In the genomic region with DNA sequence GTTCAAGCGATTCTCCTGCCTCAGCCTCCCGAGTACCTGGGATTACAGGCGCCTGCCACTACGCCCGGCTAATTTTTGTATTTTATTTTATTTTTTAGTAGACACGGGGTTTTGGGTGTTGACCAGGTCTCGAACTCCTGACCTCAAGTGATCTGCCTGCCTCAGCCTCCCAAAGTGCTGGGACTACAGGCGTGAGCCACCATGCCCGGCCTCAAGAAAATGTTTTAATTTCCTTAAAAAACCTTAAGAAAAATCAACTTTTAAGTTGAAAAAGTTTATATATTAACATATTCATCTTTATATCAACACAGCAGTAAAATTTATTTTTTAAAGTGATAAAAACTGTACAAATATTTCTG, we compare ENCODE assay signal across 10 cellular contexts. TPM values are rescaled to one million over a fixed set of nuclear protein-coding genes. Genes with fewer than 3 reads are reported as not detected.
DNase-seq lines count a peak whose midpoint lies in the region; ATAC-seq and TF ChIP-seq lines count a peak whose summit lies in the region.
"Not testable (repeated sequence)": the region's sequence is repeated elsewhere in the genome, so short reads cannot be mapped to it uniquely, and the experiment has no call there.
"Had no signal": no experiment of that assay in that cellular context is flagged by ENCODE, and none has a peak within 500 bp of the region (broad histone marks: within the 10 kb centered on the region; RNA-seq: fewer than 3 reads in every experiment).

No MANE protein-coding gene starts in this region.

- H3K9ac ChIP-seq in OCI-LY3 (ENCODE audit: low read length) = 0 out of 2 replicates have a peak overlapping the region, but pooled peaks have one; percentile 7
- H3K9ac ChIP-seq in mammary epithelial cell (ENCODE audit: insufficient read depth, low read length); smooth muscle cell (ENCODE audit: low read depth): not testable (repeated sequence)

- H3K4me1 ChIP-seq in OCI-LY3 (ENCODE audit: low read length); mammary epithelial cell (ENCODE audit: insufficient read depth, low read length); heart left ventricle; naive thymus-derived CD4-positive, alpha-beta T cell (ENCODE audit: control insufficient read depth in 2 of 2, insufficient read depth in 2 of 2, low read length in 2 of 2); smooth muscle cell (ENCODE audit: low read depth): not testable (repeated sequence)

- H3K4me3 ChIP-seq in GM12865 (ENCODE audit: low read depth, low read length) (peak overlapping the region; percentile 48), OCI-LY3 (ENCODE audit: low read length) (peak overlapping the region; percentile 55), mammary epithelial cell (replicated peaks in 1 of 3; ENCODE audit: insufficient read depth in 1 of 3, low read depth in 2 of 3, low read length in 3 of 3) (peak overlapping the region; percentile 29 to 33 (median 30)), heart left ventricle (peak overlapping the region in 10 of 12 donors; percentile 69 to 96 (median 86)), smooth muscle cell (peak overlapping the region; percentile 78)
- not testable (repeated sequence) for H3K4me3 ChIP-seq in naive thymus-derived CD4-positive, alpha-beta T cell (ENCODE audit: low read length)

- H3K36me3 ChIP-seq in OCI-LY3 (replicated peaks; ENCODE audit: low read depth, low read length); mammary epithelial cell (ENCODE audit: insufficient read depth, low read length); smooth muscle cell (ENCODE audit: low read depth): not testable (repeated sequence)
- H3K36me3 ChIP-seq in heart left ventricle = peaks cover 0 to 10% (median 0%) of the 10 kb centered on the region in 9 donors
- peaks cover 0 to 14% (median 0%) of the 10 kb centered on the region in 3 experiments for H3K36me3 ChIP-seq in naive thymus-derived CD4-positive, alpha-beta T cell (ENCODE audit: control insufficient read depth in 2 of 3, insufficient read depth in 3 of 3, low read length in 3 of 3)

- H3K27ac ChIP-seq in 22Rv1 (peak overlapping the region; percentile 74), heart left ventricle (peak overlapping the region in 4 of 12 donors; percentile 12 to 62 (median 36))
- not testable (repeated sequence) for H3K27ac ChIP-seq in OCI-LY3 (ENCODE audit: low read length); mammary epithelial cell (ENCODE audit: insufficient read depth, low read depth, low read length); smooth muscle cell (ENCODE audit: low read depth)
- H3K27ac ChIP-seq in naive thymus-derived CD4-positive, alpha-beta T cell (ENCODE audit: low read depth, low read length) = peak overlapping the region; percentile 53

- ATAC-seq in activated CD8-positive, alpha-beta T cell treated with anti-CD3 and anti-CD28 coated beads, Interleukin-2, amount 10 ng/mL, durations not matched to agents 7 days and 5 days; heart left ventricle; naive thymus-derived CD4-positive, alpha-beta T cell: not testable (repeated sequence)

- not testable (repeated sequence) for H3F3A ChIP-seq in smooth muscle cell (ENCODE audit: low read depth)

- H3K79me2 ChIP-seq in OCI-LY3 (ENCODE audit: low read length) = peaks cover 18% of the 10 kb centered on the region
- H3K79me2 ChIP-seq in mammary epithelial cell (ENCODE audit: insufficient read depth, low read length); smooth muscle cell (ENCODE audit: low read depth): not testable (repeated sequence)

- BruUV-seq in mammary epithelial cell (replicated peaks; lab: Mats Ljungman, UMichigan) = not testable (repeated sequence)

- not testable (repeated sequence) for H3K9me3 Mint-ChIP-seq in activated CD8-positive, alpha-beta T cell treated with anti-CD3 and anti-CD28 coated beads, Interleukin-2, amount 10 ng/mL, durations not matched to agents 7 days and 5 days (ENCODE audit: insufficient read depth); naive thymus-derived CD4-positive, alpha-beta T cell

- peak overlapping the region; percentile 94 for H3K27ac Mint-ChIP-seq in activated CD8-positive, alpha-beta T cell treated with anti-CD3 and anti-CD28 coated beads, Interleukin-2, amount 10 ng/mL, durations not matched to agents 7 days and 5 days
- H3K27ac Mint-ChIP-seq in naive thymus-derived CD4-positive, alpha-beta T cell = peak overlapping the region in 8 of 9 donors; percentile 29 to 96 (median 88)

- in situ Hi-C loops in mammary epithelial cell (cut with MboI; ENCODE audit: low sequenced_read_pairs in 2 of 2) = not testable (repeated sequence)

- intact Hi-C loops in mammary epithelial cell (cut with micrococcal nuclease) (loop anchor here (2.0 kb wide), 1 partner anchor 85 kb away; a partner anchor contains a TSS), heart left ventricle (cut with DNase I) (loop anchor here in 3 of 10 donors (1.0 to 5.0 kb wide), 3 partner anchors 84 to 113 kb away; a partner anchor contains a TSS)
- intact Hi-C loops in naive thymus-derived CD4-positive, alpha-beta T cell (cut with micrococcal nuclease) = loop anchor here (1.0 to 5.0 kb wide), 14 partner anchors 85 to 1485 kb away; a partner anchor contains a TSS

- CTCF ChIA-PET in activated CD8-positive, alpha-beta T cell treated with anti-CD3 and anti-CD28 coated beads, Interleukin-2, amount 10 ng/mL, durations not matched to agents 7 days and 5 days (lab: Charles Lee); mammary epithelial cell (lab: Charles Lee; ENCODE audit: low non-redundant PET); naive thymus-derived CD4-positive, alpha-beta T cell (lab: Charles Lee): not testable (repeated sequence)

- 86% methylated on average over 8 of the region's 9 CpGs for WGBS in mammary epithelial cell (ENCODE audit: low coverage, missing lambda C conversion rate)
- 81 to 86% (median 84%) methylated on average over 9 of the region's 9 CpGs for WGBS in heart left ventricle, 4 donors
- WGBS in smooth muscle cell (ENCODE audit: low lambda C conversion rate) = 89% methylated on average over 9 of the region's 9 CpGs

- dilution Hi-C loops in mammary epithelial cell (cut with HindIII; ENCODE audit: low sequenced_read_pairs) = loop anchor here (5.0 kb wide), 1 partner anchor 56 kb away; no protein-coding TSS in a partner anchor

- DNase-seq in GM12865 (ENCODE audit: low read depth); activated CD8-positive, alpha-beta T cell treated with anti-CD3 and anti-CD28 coated beads, Interleukin-2, amount 10 ng/mL, durations not matched to agents 7 days and 5 days; mammary epithelial cell; heart left ventricle; naive thymus-derived CD4-positive, alpha-beta T cell; smooth muscle cell (lab: John Stamatoyannopoulos, UW; ENCODE audit: unreplicated experiment): not testable (repeated sequence)

- H4K20me1 ChIP-seq in OCI-LY3 (ENCODE audit: insufficient read depth, low read length); mammary epithelial cell (ENCODE audit: insufficient read depth, low read length); smooth muscle cell (ENCODE audit: low read depth): not testable (repeated sequence)

- H2AFZ ChIP-seq in OCI-LY3 (ENCODE audit: low read depth, low read length) (peak overlapping the region; percentile 78; the same call in 1 of the 2 replicates), smooth muscle cell (ENCODE audit: low read depth) (peak overlapping the region; percentile 72)
- not testable (repeated sequence) for H2AFZ ChIP-seq in mammary epithelial cell (ENCODE audit: low read depth, low read length)

- not testable (repeated sequence) for H3K27me3 Mint-ChIP-seq in activated CD8-positive, alpha-beta T cell treated with anti-CD3 and anti-CD28 coated beads, Interleukin-2, amount 10 ng/mL, durations not matched to agents 7 days and 5 days (ENCODE audit: low read depth); naive thymus-derived CD4-positive, alpha-beta T cell

- H3K4me3 Mint-ChIP-seq in activated CD8-positive, alpha-beta T cell treated with anti-CD3 and anti-CD28 coated beads, Interleukin-2, amount 10 ng/mL, durations not matched to agents 7 days and 5 days = peak overlapping the region; percentile 94
- H3K4me3 Mint-ChIP-seq in naive thymus-derived CD4-positive, alpha-beta T cell = peak overlapping the region; percentile 92 to 100 (median 98)

- TF ChIP-seq CTCF in 22Rv1 (IDR thresholded peaks at IDR 0.05); GM12865 (IDR thresholded peaks at IDR 0.05; ENCODE audit: insufficient read depth, low read depth, low read length, missing control alignments); OCI-LY3 (IDR thresholded peaks at IDR 0.05; ENCODE audit: low read depth, low read length); mammary epithelial cell (conservative IDR thresholded peaks at IDR 0.05 in 1 of 2, IDR thresholded peaks at IDR 0.05 in 1 of 2; ENCODE audit: extremely low read depth in 1 of 2, insufficient read depth in 1 of 2, low read depth in 1 of 2, low read length in 2 of 2); heart left ventricle (IDR thresholded peaks at IDR 0.05); smooth muscle cell (IDR thresholded peaks at IDR 0.05; ENCODE audit: borderline replicate concordance, insufficient read depth, poor library complexity, severe bottlenecking): not testable (repeated sequence)

- not testable (repeated sequence) for H3K36me3 Mint-ChIP-seq in activated CD8-positive, alpha-beta T cell treated with anti-CD3 and anti-CD28 coated beads, Interleukin-2, amount 10 ng/mL, durations not matched to agents 7 days and 5 days (ENCODE audit: low read depth); naive thymus-derived CD4-positive, alpha-beta T cell

- peaks cover 32% of the 10 kb centered on the region for H3K4me1 Mint-ChIP-seq in activated CD8-positive, alpha-beta T cell treated with anti-CD3 and anti-CD28 coated beads, Interleukin-2, amount 10 ng/mL, durations not matched to agents 7 days and 5 days (ENCODE audit: low read depth)
- H3K4me1 Mint-ChIP-seq in naive thymus-derived CD4-positive, alpha-beta T cell = peaks cover 8 to 17% (median 16%) of the 10 kb centered on the region in 7 donors

- peak overlapping the region; percentile 56 for H3K4me2 ChIP-seq in OCI-LY3 (ENCODE audit: low read length)
- H3K4me2 ChIP-seq in mammary epithelial cell (ENCODE audit: insufficient read depth, low read depth, low read length) = peak overlapping the region; percentile 70
- peak overlapping the region; percentile 91 for H3K4me2 ChIP-seq in smooth muscle cell

- not testable (repeated sequence) for TF ChIP-seq POLR2A in heart left ventricle (IDR thresholded peaks at IDR 0.05)

- POLR2A ChIA-PET in activated CD8-positive, alpha-beta T cell treated with anti-CD3 and anti-CD28 coated beads, Interleukin-2, amount 10 ng/mL, durations not matched to agents 7 days and 5 days (lab: Charles Lee); naive thymus-derived CD4-positive, alpha-beta T cell (lab: Charles Lee): not testable (repeated sequence)

- not testable (repeated sequence) for H3K9me3 ChIP-seq in OCI-LY3 (ENCODE audit: insufficient read depth, low read length); mammary epithelial cell (replicated peaks; ENCODE audit: insufficient read depth, low read length); heart left ventricle; naive thymus-derived CD4-positive, alpha-beta T cell (ENCODE audit: control insufficient read depth in 2 of 3, low read length in 3 of 3); smooth muscle cell (replicated peaks; ENCODE audit: low read depth)

- H3K27me3 ChIP-seq in OCI-LY3 (ENCODE audit: low read depth, low read length); mammary epithelial cell (ENCODE audit: insufficient read depth, low read length); heart left ventricle; naive thymus-derived CD4-positive, alpha-beta T cell (ENCODE audit: control insufficient read depth in 2 of 2, insufficient read depth in 2 of 2, low read length in 2 of 2); smooth muscle cell (ENCODE audit: low read depth): not testable (repeated sequence)

RNA-seq across cellular contexts. Expression of a gene that starts 0.5 kb away (rescaled TPM):
- total RNA-seq in activated CD8-positive, alpha-beta T cell treated with anti-CD3 and anti-CD28 coated beads, Interleukin-2, amount 10 ng/mL, durations not matched to agents 7 days and 5 days = 10 to 100 TPM; 14.7 to 18.3 TPM
- total RNA-seq in mammary epithelial cell (1 to 10 TPM; 2.0 to 5.9 TPM), heart left ventricle (1 to 10 TPM; 5.2 to 9.8 (median 7.5) TPM), smooth muscle cell (5.0 and 5.1 TPM in 2 replicates)
- polyA plus RNA-seq in mammary epithelial cell (5.1 TPM), heart left ventricle (1 to 10 TPM; 5.3 to 9.1 TPM), smooth muscle cell (5.7 and 6.2 TPM in 2 replicates)
- polyA minus RNA-seq in mammary epithelial cell = 1.4 TPM
- 10 to 100 TPM in 3 of 5 experiments, 1 to 10 TPM in 2; 4.9 to 15.6 (median 14.0) TPM for total RNA-seq in naive thymus-derived CD4-positive, alpha-beta T cell
- 10 to 100 TPM in 1 of 2 donors, 1 to 10 TPM in 1; 9.6 to 13.5 TPM for polyA plus RNA-seq in naive thymus-derived CD4-positive, alpha-beta T cell

RNA-seq across cellular contexts. Expression of a gene that starts 7.8 kb away (rescaled TPM):
- total RNA-seq in activated CD8-positive, alpha-beta T cell treated with anti-CD3 and anti-CD28 coated beads, Interleukin-2, amount 10 ng/mL, durations not matched to agents 7 days and 5 days = under 1 TPM; 0.78 to 0.79 TPM
- total RNA-seq in mammary epithelial cell = under 1 TPM in 1 of 2 donors, not detected in 1; under 0.01 TPM
- not detected for polyA plus RNA-seq in mammary epithelial cell
- polyA minus RNA-seq in mammary epithelial cell = not detected
- total RNA-seq in heart left ventricle = under 1 TPM in 5 of 9 donors, not detected in 4; 0.05 to 0.27 (median 0.07) TPM
- under 1 TPM in 1 of 2 donors, not detected in 1; 0.01 TPM for polyA plus RNA-seq in heart left ventricle
- total RNA-seq in naive thymus-derived CD4-positive, alpha-beta T cell = under 1 TPM in 2 of 5 experiments, not detected in 3; 0.05 to 0.15 TPM
- not detected for polyA plus RNA-seq in naive thymus-derived CD4-positive, alpha-beta T cell
- 0.09 TPM in 1 of 2 replicates, not detected in the other for total RNA-seq in smooth muscle cell
- 0.09 TPM in 1 of 2 replicates, not detected in the other for polyA plus RNA-seq in smooth muscle cell
- total RNA-seq: fibroblast of lung, LHCN-M2 had no signal
- polyA plus RNA-seq: fibroblast of lung had no signal

RNA-seq across cellular contexts. Expression of a gene that starts 46.3 kb away (rescaled TPM):
- total RNA-seq in activated CD8-positive, alpha-beta T cell treated with anti-CD3 and anti-CD28 coated beads, Interleukin-2, amount 10 ng/mL, durations not matched to agents 7 days and 5 days = not detected
- total RNA-seq in mammary epithelial cell (not detected), heart left ventricle (100 to 1,000 TPM in 1 of 9 donors, 10 to 100 TPM in 1, 1 to 10 TPM in 6, under 1 TPM in 1; 0.42 to 314 (median 3.6) TPM), smooth muscle cell (not detected in 2 replicates)
- polyA plus RNA-seq in mammary epithelial cell (not detected), heart left ventricle (1 to 10 TPM; 2.7 to 4.3 TPM), smooth muscle cell (0.33 and 0.52 TPM in 2 replicates)
- polyA minus RNA-seq in mammary epithelial cell = not detected
- 1 to 10 TPM in 1 of 5 experiments, not detected in 4; 5.2 TPM for total RNA-seq in naive thymus-derived CD4-positive, alpha-beta T cell
- under 1 TPM in 1 of 2 donors, not detected in 1; 0.26 TPM for polyA plus RNA-seq in naive thymus-derived CD4-positive, alpha-beta T cell
- total RNA-seq: fibroblast of lung, LHCN-M2 had no signal
- polyA plus RNA-seq: fibroblast of lung had no signal

RNA-seq across cellular contexts. Expression of a gene that starts 55.0 kb away (rescaled TPM):
- not detected for total RNA-seq in activated CD8-positive, alpha-beta T cell treated with anti-CD3 and anti-CD28 coated beads, Interleukin-2, amount 10 ng/mL, durations not matched to agents 7 days and 5 days
- not detected for total RNA-seq in mammary epithelial cell
- polyA plus RNA-seq in mammary epithelial cell = not detected
- not detected for polyA minus RNA-seq in mammary epithelial cell
- total RNA-seq in heart left ventricle = 100 to 1,000 TPM in 4 of 9 donors, 10 to 100 TPM in 5; 31.4 to 210 (median 54.7) TPM
- 100 to 1,000 TPM in 1 of 2 donors, 10 to 100 TPM in 1; 20.5 to 148 TPM for polyA plus RNA-seq in heart left ventricle
- not detected for total RNA-seq in naive thymus-derived CD4-positive, alpha-beta T cell
- under 1 TPM in 1 of 2 donors, not detected in 1; 0.34 TPM for polyA plus RNA-seq in naive thymus-derived CD4-positive, alpha-beta T cell
- total RNA-seq in smooth muscle cell = 0.18 TPM in 1 of 2 replicates, not detected in the other
- polyA plus RNA-seq in smooth muscle cell = not detected in 2 replicates
- total RNA-seq: fibroblast of lung, LHCN-M2 had no signal
